In genomic region chr22:38422615-38423511, GRCh38 we compare ENCODE assay signal across 14 cellular contexts. TPM values are rescaled to one million over a fixed set of nuclear protein-coding genes. Genes with fewer than 3 reads are reported as not detected.
DNase-seq lines count a peak whose midpoint lies in the region; ATAC-seq and TF ChIP-seq lines count a peak whose summit lies in the region.
"Had no signal": no experiment of that assay in that cellular context is flagged by ENCODE, and none has a peak within 500 bp of the region (broad histone marks: within the 10 kb centered on the region; RNA-seq: fewer than 3 reads in every experiment).

No MANE protein-coding gene starts in this region.

- H4K20me1 ChIP-seq in SK-N-SH (ENCODE audit: insufficient read depth): no peaks in the 10 kb centered on the region

- no peaks in the 10 kb centered on the region for H3K27me3 Mint-ChIP-seq in natural killer cell treated with Interleukin-12 subunit alpha and Interleukin-12 subunit beta and Interleukin-15 and Interleukin-18, amount 100 ng/mL, for 72 hours
- no peaks in the 10 kb centered on the region for H3K27me3 Mint-ChIP-seq in natural killer cell (ENCODE audit: low read depth in 2 of 2)
- H3K27me3 Mint-ChIP-seq: activated T-helper 17 cell treated with anti-CD3 and anti-CD28 coated beads, Interleukin-2, amount 50 U/mL, for 72 hours had no signal

- H3K9ac ChIP-seq in SK-N-SH: no peak overlapping the region

- no peak for TF ChIP-seq CTCF in natural killer cell (IDR thresholded peaks at IDR 0.05)
- no peak for TF ChIP-seq CTCF in SK-N-SH (IDR thresholded peaks at IDR 0.05)

- no peak overlapping the region for H3K4me2 ChIP-seq in SK-N-SH

- H3K4me3 Mint-ChIP-seq in natural killer cell treated with Interleukin-12 subunit alpha and Interleukin-12 subunit beta and Interleukin-15 and Interleukin-18, amount 100 ng/mL, for 72 hours: no peak overlapping the region
- no peak overlapping the region for H3K4me3 Mint-ChIP-seq in natural killer cell
- H3K4me3 Mint-ChIP-seq: activated T-helper 17 cell treated with anti-CD3 and anti-CD28 coated beads, Interleukin-2, amount 50 U/mL, for 72 hours had no signal

- ATAC-seq in natural killer cell treated with Interleukin-12 subunit alpha and Interleukin-12 subunit beta and Interleukin-15 and Interleukin-18, amount 100 ng/mL, for 72 hours: no peak
- ATAC-seq in natural killer cell (no peak), left lobe of liver (peak; percentile 87), GM18511 (IDR thresholded peaks at IDR 0.05; ENCODE audit: unreplicated experiment) (no peak), aorta (ENCODE audit: low FRiP score) (no peak)
- ATAC-seq: activated T-helper 17 cell treated with anti-CD3 and anti-CD28 coated beads, Interleukin-2, amount 50 U/mL, for 72 hours; SK-N-SH treated with all-trans-retinoic acid at 6 μM for 48 hours had no signal

- no peaks in the 10 kb centered on the region for H3K9me2 ChIP-seq in SK-N-SH

- H3K9me3 ChIP-seq in SK-N-SH (no peaks in the 10 kb centered on the region), aorta (ENCODE audit: control insufficient read depth, low read length) (no peaks in the 10 kb centered on the region)
- H3K9me3 ChIP-seq: esophagus squamous epithelium had no signal

- TF ChIP-seq RAD21 in SK-N-SH (IDR thresholded peaks at IDR 0.05; ENCODE audit: low read length): no peak

- H3F3A ChIP-seq in SK-N-SH (replicated peaks; ENCODE audit: insufficient read depth): no peaks in the 10 kb centered on the region

- H3K36me3 ChIP-seq in SK-N-SH (replicated peaks in 1 of 2; ENCODE audit: control insufficient read depth in 1 of 2, insufficient read depth in 2 of 2, low read length in 1 of 2) (no peaks in the 10 kb centered on the region), aorta (ENCODE audit: control insufficient read depth in 1 of 2, insufficient read depth in 2 of 2, low read length in 1 of 2) (no peaks in the 10 kb centered on the region)
- H3K36me3 ChIP-seq: esophagus squamous epithelium had no signal

- POLR2A ChIA-PET in SK-N-SH (lab: Yijun Ruan, JAX): no interaction called here

- CTCF ChIA-PET in SK-N-SH (lab: Yijun Ruan, JAX): no interaction called here

- H3K4me1 Mint-ChIP-seq in natural killer cell treated with Interleukin-12 subunit alpha and Interleukin-12 subunit beta and Interleukin-15 and Interleukin-18, amount 100 ng/mL, for 72 hours (ENCODE audit: low read depth in 2 of 2): no peaks in the 10 kb centered on the region
- H3K4me1 Mint-ChIP-seq in natural killer cell: no peaks in the 10 kb centered on the region
- H3K4me1 Mint-ChIP-seq: activated T-helper 17 cell treated with anti-CD3 and anti-CD28 coated beads, Interleukin-2, amount 50 U/mL, for 72 hours had no signal

- H3K9me3 Mint-ChIP-seq in natural killer cell treated with Interleukin-12 subunit alpha and Interleukin-12 subunit beta and Interleukin-15 and Interleukin-18, amount 100 ng/mL, for 72 hours: no peaks in the 10 kb centered on the region
- no peaks in the 10 kb centered on the region for H3K9me3 Mint-ChIP-seq in natural killer cell
- H3K9me3 Mint-ChIP-seq: activated T-helper 17 cell treated with anti-CD3 and anti-CD28 coated beads, Interleukin-2, amount 50 U/mL, for 72 hours had no signal

- 90% methylated on average over 10 of the region's 21 CpGs for WGBS in SK-N-SH (ENCODE audit: low lambda C conversion rate)
- WGBS in aorta, 2 donors: 82 to 84% methylated on average over 21 of the region's 21 CpGs

- H3K27ac ChIP-seq in angular gyrus (ENCODE audit: low read depth, low read length) (peak overlapping the region; percentile 50), SK-N-SH (ENCODE audit: low read depth in 2 of 2, low read length in 1 of 2) (no peak overlapping the region), aorta (ENCODE audit: low read depth in 1 of 2, low read length in 2 of 2) (no peak overlapping the region)
- H3K27ac ChIP-seq: esophagus squamous epithelium had no signal

- no peaks in the 10 kb centered on the region for H3K4me1 ChIP-seq in SK-N-SH (ENCODE audit: control insufficient read depth in 1 of 2, insufficient read depth in 2 of 2, low read depth in 1 of 2, low read length in 1 of 2)
- H3K4me1 ChIP-seq in aorta (ENCODE audit: control insufficient read depth in 1 of 2, insufficient read depth in 2 of 2, low read length in 2 of 2): no peaks in the 10 kb centered on the region

- no peaks in the 10 kb centered on the region for H3K27me3 ChIP-seq in SK-N-SH (ENCODE audit: insufficient read depth)
- H3K27me3 ChIP-seq in aorta (ENCODE audit: control insufficient read depth in 1 of 2, insufficient read depth in 2 of 2, low read length in 1 of 2): no peaks in the 10 kb centered on the region
- H3K27me3 ChIP-seq: esophagus squamous epithelium had no signal

- H3K27ac Mint-ChIP-seq in natural killer cell treated with Interleukin-12 subunit alpha and Interleukin-12 subunit beta and Interleukin-15 and Interleukin-18, amount 100 ng/mL, for 72 hours: no peak overlapping the region
- no peak overlapping the region for H3K27ac Mint-ChIP-seq in natural killer cell
- H3K27ac Mint-ChIP-seq: activated T-helper 17 cell treated with anti-CD3 and anti-CD28 coated beads, Interleukin-2, amount 50 U/mL, for 72 hours had no signal

- TF ChIP-seq EP300 in SK-N-SH (IDR thresholded peaks at IDR 0.05; ENCODE audit: borderline replicate concordance in 1 of 2, low read depth in 1 of 2, low read length in 1 of 2): no peak

- intact Hi-C loops in natural killer cell (cut with micrococcal nuclease): no loop called here
- intact Hi-C loops in aorta (cut with DNase I): no loop called here

- no peaks in the 10 kb centered on the region for H3K79me2 ChIP-seq in SK-N-SH (ENCODE audit: insufficient read depth)

- H3K4me3 ChIP-seq in SK-N-SH (ENCODE audit: low read depth in 2 of 2, low read length in 1 of 2): no peak overlapping the region
- H3K4me3 ChIP-seq in aorta (ENCODE audit: low read length in 2 of 2): no peak overlapping the region
- H3K4me3 ChIP-seq: esophagus squamous epithelium had no signal

- H3K36me3 Mint-ChIP-seq in natural killer cell treated with Interleukin-12 subunit alpha and Interleukin-12 subunit beta and Interleukin-15 and Interleukin-18, amount 100 ng/mL, for 72 hours: no peaks in the 10 kb centered on the region
- no peaks in the 10 kb centered on the region for H3K36me3 Mint-ChIP-seq in natural killer cell

- no peak overlapping the region for H2AFZ ChIP-seq in SK-N-SH (ENCODE audit: low read depth)

- DNase-seq in natural killer cell treated with Interleukin-12 subunit alpha and Interleukin-12 subunit beta and Interleukin-15 and Interleukin-18, amount 100 ng/mL, for 72 hours (ENCODE audit: low spot score): peak; percentile 55
- DNase-seq in natural killer cell (no peak), left lobe of liver (ENCODE audit: low spot score) (peak; percentile 79), SK-N-SH (no peak), aorta (no peak), NCI-H1694 (lab: John Stamatoyannopoulos, UW) (no peak)
- DNase-seq: activated CD4-positive, alpha-beta T cell treated with anti-CD3 and anti-CD28 coated beads for 48 hours; esophagus squamous epithelium; Kasumi-1 had no signal

TF ChIP-seq in SK-N-SH, 30 proteins besides CTCF, POLR2A, EP300 and RAD21:
- no peak for TF ChIP-seq SIN3A (IDR thresholded peaks at IDR 0.05; ENCODE audit: borderline replicate concordance, low read depth, low read length)

RNA-seq across cellular contexts. Expression of gene KCNJ4, which starts 32.1 kb away (rescaled TPM):
- not detected for total RNA-seq in natural killer cell treated with Interleukin-12 subunit alpha and Interleukin-12 subunit beta and Interleukin-15 and Interleukin-18, amount 100 ng/mL, for 72 hours
- total RNA-seq in natural killer cell (not detected), left lobe of liver (not detected), aorta (not detected)
- polyA plus RNA-seq in SK-N-SH (2012; rRNA removed) (not detected in 2 replicates), aorta (not detected)
- polyA plus RNA-seq in SK-N-SH (2012; cell fraction: cytosol; rRNA removed): not detected in 2 replicates
- polyA plus RNA-seq in SK-N-SH (2012; cell fraction: nucleus; rRNA removed): not detected in 2 replicates
- total RNA-seq: activated T-helper 17 cell treated with anti-CD3 and anti-CD28 coated beads, Interleukin-2, amount 50 U/mL, for 72 hours; bronchial epithelial cell; esophagus squamous epithelium had no signal

RNA-seq across cellular contexts. Expression of gene KDELR3, which starts 45.0 kb away (rescaled TPM):
- under 1 TPM; 0.26 to 0.92 TPM for total RNA-seq in natural killer cell treated with Interleukin-12 subunit alpha and Interleukin-12 subunit beta and Interleukin-15 and Interleukin-18, amount 100 ng/mL, for 72 hours
- under 1 TPM in 1 of 3 donors, not detected in 2; 0.25 TPM for total RNA-seq in natural killer cell
- total RNA-seq in left lobe of liver: 15.2 TPM
- 16.5 and 17.1 TPM in 2 replicates for polyA plus RNA-seq in SK-N-SH (2012; rRNA removed)
- polyA plus RNA-seq in SK-N-SH (2012; cell fraction: cytosol; rRNA removed): 17.9 and 19.3 TPM in 2 replicates
- polyA plus RNA-seq in SK-N-SH (2012; cell fraction: nucleus; rRNA removed): 7.7 and 13.2 TPM in 2 replicates
- total RNA-seq in aorta: 10 to 100 TPM; 12.9 to 24.0 TPM
- polyA plus RNA-seq in aorta: 10 to 100 TPM; 17.6 to 25.8 TPM

Comparison
In these comparisons a context has a peak if more than half of its experiments do, and no peak if none do; other contexts are left out.
1. DNase-seq: peak in natural killer cell treated with Interleukin-12 subunit alpha and Interleukin-12 subunit beta and Interleukin-15 and Interleukin-18, amount 100 ng/mL, for 72 hours (single experiment) and left lobe of liver (single experiment); none in natural killer cell (single experiment), SK-N-SH (single experiment), aorta (0 of 2) and NCI-H1694 (single experiment).